ENCODE assay signal across 21 cellular contexts in the genomic region with DNA sequence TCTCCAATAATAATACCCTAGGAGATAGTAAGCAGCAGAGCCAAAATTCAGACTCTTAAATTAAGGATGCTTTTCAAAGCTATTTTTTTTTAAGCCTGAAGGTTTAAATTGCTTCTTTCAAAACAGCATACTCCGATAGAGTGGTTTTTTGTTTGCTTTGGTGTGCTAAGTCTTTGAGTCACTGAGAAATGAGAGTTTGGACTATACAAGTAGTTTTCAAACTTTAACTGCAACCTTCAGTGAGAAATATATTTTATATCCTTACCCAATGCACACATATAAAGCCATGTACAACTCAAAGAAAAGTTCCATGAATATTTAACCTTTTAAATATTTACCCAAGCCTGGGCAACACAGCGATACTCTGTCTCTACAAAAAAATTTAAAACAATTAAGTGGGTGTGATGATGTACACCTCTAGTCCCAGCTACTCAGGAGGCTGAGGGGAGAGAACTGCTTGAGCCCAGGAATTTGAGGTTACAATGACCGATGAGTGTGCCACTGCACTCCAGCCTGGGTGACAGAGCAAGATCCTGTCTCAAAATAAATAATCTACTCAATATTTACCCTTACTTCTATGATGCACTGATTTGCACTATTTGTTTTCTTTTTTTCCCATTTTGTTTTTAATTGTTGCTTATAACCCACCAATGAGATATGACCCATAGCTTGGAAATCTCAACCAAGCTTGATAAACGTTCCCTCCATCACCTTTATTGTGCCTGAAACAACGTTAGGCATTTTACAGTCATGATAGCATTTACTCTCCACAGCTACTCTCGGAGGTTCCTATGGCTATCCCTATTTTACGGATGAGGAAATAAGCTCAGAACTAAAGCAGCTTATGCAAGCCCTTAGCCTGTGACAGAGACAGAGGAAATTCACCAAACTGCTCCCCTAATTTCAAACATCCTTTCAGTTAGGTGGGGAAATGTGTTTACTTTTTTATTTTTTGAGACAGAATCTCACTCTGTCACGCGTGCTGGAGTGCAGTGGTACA. TPM values are rescaled to one million over a fixed set of nuclear protein-coding genes. Genes with fewer than 3 reads are reported as not detected.
DNase-seq lines count a peak whose midpoint lies in the region; ATAC-seq and TF ChIP-seq lines count a peak whose summit lies in the region.
"Had no signal": no experiment of that assay in that cellular context is flagged by ENCODE, and none has a peak within 500 bp of the region (broad histone marks: within the 10 kb centered on the region; RNA-seq: fewer than 3 reads in every experiment).

No MANE protein-coding gene starts in this region.

- H3K27me3 ChIP-seq in breast epithelium (no peaks in the 10 kb centered on the region), esophagus muscularis mucosa (no peaks in the 10 kb centered on the region), uterus (no peaks in the 10 kb centered on the region)
- H3K27me3 ChIP-seq: body of pancreas, tibial nerve had no signal

- 69% methylated on average over 9 of the region's 9 CpGs for WGBS in esophagus muscularis mucosa

- BruUV-seq in MCF 10A (replicated peaks; lab: Mats Ljungman, UMichigan) = no TSS peak

- H3K27ac ChIP-seq in breast epithelium (peak overlapping the region in 1 of 2 donors; percentile 10), esophagus muscularis mucosa (replicated peaks in 1 of 4) (peak overlapping the region; percentile 5 to 68 (median 18)), uterus (peak overlapping the region; percentile 77 to 79)
- H3K27ac ChIP-seq: C4-2B had no signal

- ATAC-seq in HG03520 (IDR thresholded peaks at IDR 0.05; ENCODE audit: unreplicated experiment) = no peak
- no peak for ATAC-seq in HG02759 (IDR thresholded peaks at IDR 0.05; ENCODE audit: unreplicated experiment)
- ATAC-seq in effector memory CD8-positive, alpha-beta T cell (replicated peaks) = no peak
- ATAC-seq: body of pancreas; natural killer cell treated with Interleukin-12 subunit alpha and Interleukin-12 subunit beta and Interleukin-15 and Interleukin-18, amount 100 ng/mL, for 72 hours; stimulated activated memory B cell treated with anti-CD40 and anti-IgM and Interleukin-4, amounts not matched to agents 10 μg/mL and 1 μg/mL and 100 μg/mL, for 72 hours had no signal

- no peaks in the 10 kb centered on the region for H3K9me3 Mint-ChIP-seq in MCF 10A (ENCODE audit: unreplicated experiment)
- H3K9me3 Mint-ChIP-seq in nephron = no peaks in the 10 kb centered on the region
- no peaks in the 10 kb centered on the region for H3K9me3 Mint-ChIP-seq in effector memory CD8-positive, alpha-beta T cell
- H3K9me3 Mint-ChIP-seq: activated B cell treated with CpG ODN at 0.5 μM for 24 hours; activated naive CD8-positive, alpha-beta T cell treated with anti-CD3 and anti-CD28 coated beads for 36 hours; activated T-helper 1 cell treated with anti-CD3 and anti-CD28 coated beads, Interleukin-12 subunit alpha, Interleukin-12 subunit beta, Interleukin-2, Interleukin-4 antibody, amounts not matched to agents 30 ng/mL and 10 ng/mL and 1 ng/mL, durations not matched to agents 14 hours and 24 hours and 36 hours; natural killer cell treated with Interleukin-12 subunit alpha and Interleukin-12 subunit beta and Interleukin-15 and Interleukin-18, amount 100 ng/mL, for 72 hours; T-helper 1 cell treated with Interleukin-12 subunit alpha and Interleukin-12 subunit beta and Interleukin-4 antibody, amounts not matched to agents 30 μg/mL and 1 μg/mL, for 36 hours had no signal

- H3K36me3 Mint-ChIP-seq in MCF 10A (ENCODE audit: insufficient read depth, unreplicated experiment) = peaks cover 68% of the 10 kb centered on the region
- H3K36me3 Mint-ChIP-seq in nephron (ENCODE audit: low read depth) = peaks cover 17% of the 10 kb centered on the region
- H3K36me3 Mint-ChIP-seq in effector memory CD8-positive, alpha-beta T cell (ENCODE audit: insufficient read depth) = peaks cover 5% of the 10 kb centered on the region

- H3K4me3 Mint-ChIP-seq in MCF 10A (ENCODE audit: unreplicated experiment) (no peak overlapping the region), nephron (no peak overlapping the region)
- no peak overlapping the region for H3K4me3 Mint-ChIP-seq in effector memory CD8-positive, alpha-beta T cell
- H3K4me3 Mint-ChIP-seq: activated B cell treated with CpG ODN at 0.5 μM for 24 hours; activated naive CD8-positive, alpha-beta T cell treated with anti-CD3 and anti-CD28 coated beads for 36 hours; activated T-helper 1 cell treated with anti-CD3 and anti-CD28 coated beads, Interleukin-12 subunit alpha, Interleukin-12 subunit beta, Interleukin-2, Interleukin-4 antibody, amounts not matched to agents 30 ng/mL and 10 ng/mL and 1 ng/mL, durations not matched to agents 14 hours and 24 hours and 36 hours; stimulated activated memory B cell treated with anti-CD40 and anti-IgM and Interleukin-4, amounts not matched to agents 10 μg/mL and 1 μg/mL and 100 μg/mL, for 72 hours; T-helper 1 cell treated with Interleukin-12 subunit alpha and Interleukin-12 subunit beta and Interleukin-4 antibody, amounts not matched to agents 30 μg/mL and 1 μg/mL, for 36 hours had no signal

- H3K9me3 ChIP-seq in breast epithelium = no peaks in the 10 kb centered on the region
- no peaks in the 10 kb centered on the region for H3K9me3 ChIP-seq in esophagus muscularis mucosa
- no peaks in the 10 kb centered on the region for H3K9me3 ChIP-seq in uterus
- H3K9me3 ChIP-seq: body of pancreas, tibial nerve had no signal

- DNase-seq in MCF 10A (ENCODE audit: unreplicated experiment) (no peak), breast epithelium (ENCODE audit: low spot score in 2 of 2) (no peak), esophagus muscularis mucosa (ENCODE audit: extremely low spot score) (no peak), uterus (no peak)
- DNase-seq in effector memory CD8-positive, alpha-beta T cell = no peak
- DNase-seq: activated B cell treated with CpG ODN at 0.5 μM for 24 hours; activated naive CD8-positive, alpha-beta T cell treated with anti-CD3 and anti-CD28 coated beads for 36 hours; body of pancreas; DMS53; NCI-H2029; NCI-H510A treated with DMSO at 0.1 percent for 48 hours; stimulated activated CD4-positive, alpha-beta T cell treated with anti-CD3 and anti-CD28 coated beads, Interleukin-12 subunit alpha, Interleukin-12 subunit beta, amount 100 ng/mL, for 4 hours had no signal

- TF ChIP-seq POLR2A in breast epithelium (IDR thresholded peaks at IDR 0.05) (no peak), esophagus muscularis mucosa (IDR thresholded peaks at IDR 0.05; ENCODE audit: low read depth) (no peak), uterus (IDR thresholded peaks at IDR 0.05) (no peak)

- H3K36me3 ChIP-seq in breast epithelium (no peaks in the 10 kb centered on the region), esophagus muscularis mucosa (peaks cover 0 to 6% (median 0%) of the 10 kb centered on the region in 4 donors), uterus (no peaks in the 10 kb centered on the region)
- H3K36me3 ChIP-seq: tibial nerve had no signal

- H3K27ac Mint-ChIP-seq in MCF 10A (ENCODE audit: low read depth, unreplicated experiment) (peak overlapping the region; percentile 48), nephron (peak overlapping the region; percentile 76 to 87 (median 79))
- peak overlapping the region in 1 of 2 donors; percentile 52 for H3K27ac Mint-ChIP-seq in effector memory CD8-positive, alpha-beta T cell
- H3K27ac Mint-ChIP-seq: activated B cell treated with CpG ODN at 0.5 μM for 24 hours; activated naive CD8-positive, alpha-beta T cell treated with anti-CD3 and anti-CD28 coated beads for 36 hours; activated T-helper 1 cell treated with anti-CD3 and anti-CD28 coated beads, Interleukin-12 subunit alpha, Interleukin-12 subunit beta, Interleukin-2, Interleukin-4 antibody, amounts not matched to agents 30 ng/mL and 10 ng/mL and 1 ng/mL, durations not matched to agents 14 hours and 24 hours and 36 hours; stimulated activated memory B cell treated with anti-CD40 and anti-IgM and Interleukin-4, amounts not matched to agents 10 μg/mL and 1 μg/mL and 100 μg/mL, for 72 hours had no signal

- CTCF ChIA-PET in MCF 10A (lab: Yijun Ruan, JAX) = interaction anchor here (0.5 to 2.3 kb wide), 4 partner anchors 19 to 420 kb away, joined by 3 to 6 read pairs (median 4); partner anchors contain the start of genes DCUN1D3 and LYRM1

- H3K4me3 ChIP-seq in breast epithelium = no peak overlapping the region
- H3K4me3 ChIP-seq in esophagus muscularis mucosa = no peak overlapping the region
- no peak overlapping the region for H3K4me3 ChIP-seq in uterus
- H3K4me3 ChIP-seq: body of pancreas, tibial nerve had no signal

- no peaks in the 10 kb centered on the region for H3K27me3 Mint-ChIP-seq in MCF 10A (ENCODE audit: insufficient read depth, unreplicated experiment)
- no peaks in the 10 kb centered on the region for H3K27me3 Mint-ChIP-seq in nephron (ENCODE audit: low read depth)
- no peaks in the 10 kb centered on the region for H3K27me3 Mint-ChIP-seq in effector memory CD8-positive, alpha-beta T cell
- H3K27me3 Mint-ChIP-seq: activated B cell treated with CpG ODN at 0.5 μM for 24 hours; activated naive CD8-positive, alpha-beta T cell treated with anti-CD3 and anti-CD28 coated beads for 36 hours; natural killer cell treated with Interleukin-12 subunit alpha and Interleukin-12 subunit beta and Interleukin-15 and Interleukin-18, amount 100 ng/mL, for 72 hours; stimulated activated memory B cell treated with anti-CD40 and anti-IgM and Interleukin-4, amounts not matched to agents 10 μg/mL and 1 μg/mL and 100 μg/mL, for 72 hours had no signal

- H3K4me1 ChIP-seq in breast epithelium = peaks cover 0 to 16% of the 10 kb centered on the region in 2 donors
- H3K4me1 ChIP-seq in esophagus muscularis mucosa = peaks cover 43 to 80% (median 64%) of the 10 kb centered on the region in 4 donors
- H3K4me1 ChIP-seq in uterus = peaks cover 6 to 16% of the 10 kb centered on the region in 2 donors

- intact Hi-C loops in MCF 10A (cut with micrococcal nuclease) = no loop called here
- intact Hi-C loops in breast epithelium (cut with DNase I; ENCODE audit: low total_unique reads) = no loop called here
- intact Hi-C loops in esophagus muscularis mucosa (cut with DNase I) = no loop called here
- intact Hi-C loops in uterus (cut with DNase I; ENCODE audit: low total_unique reads) = no loop called here

- TF ChIP-seq CTCF in MCF 10A (IDR thresholded peaks at IDR 0.05; ENCODE audit: unreplicated experiment) (no peak), breast epithelium (IDR thresholded peaks at IDR 0.05) (no peak), esophagus muscularis mucosa (IDR thresholded peaks at IDR 0.05) (no peak), nephron (IDR thresholded peaks at IDR 0.05; ENCODE audit: unreplicated experiment in 3 of 3) (no peak), uterus (IDR thresholded peaks at IDR 0.05) (no peak)

- no peak for TF ChIP-seq EP300 in esophagus muscularis mucosa (IDR thresholded peaks at IDR 0.05)

- peaks cover 43% of the 10 kb centered on the region for H3K4me1 Mint-ChIP-seq in MCF 10A (ENCODE audit: insufficient read depth, unreplicated experiment)
- H3K4me1 Mint-ChIP-seq in nephron = peaks cover 20% of the 10 kb centered on the region
- H3K4me1 Mint-ChIP-seq in effector memory CD8-positive, alpha-beta T cell (ENCODE audit: low read depth in 2 of 2) = peaks cover 11 to 24% of the 10 kb centered on the region in 2 donors

- POLR2A ChIA-PET in MCF 10A (lab: Yijun Ruan, JAX) = interaction anchor here (0.7 to 2.0 kb wide), 5 partner anchors 15 to 30 kb away, joined by 4 to 8 read pairs (median 5); partner anchors contain the start of gene DCUN1D3

RNA-seq across cellular contexts. Expression of gene DCUN1D3, which starts 19.0 kb away (rescaled TPM):
- total RNA-seq in MCF 10A (2022) (31.0 and 31.7 TPM in 2 replicates), breast epithelium (10 to 100 TPM; 22.7 to 43.8 (median 26.2) TPM), esophagus muscularis mucosa (10 to 100 TPM; 18.3 to 37.4 (median 27.8) TPM), uterus (10 to 100 TPM; 14.7 to 38.0 (median 21.5) TPM)

RNA-seq across cellular contexts. Expression of gene LYRM1, which starts 19.4 kb away (rescaled TPM):
- total RNA-seq in MCF 10A (2022) (67.3 and 92.8 TPM in 2 replicates), breast epithelium (10 to 100 TPM; 42.6 to 54.6 (median 50.9) TPM), esophagus muscularis mucosa (10 to 100 TPM; 38.9 to 69.2 (median 46.4) TPM), uterus (100 to 1,000 TPM in 1 of 4 donors, 10 to 100 TPM in 3; 40.0 to 201 (median 51.0) TPM)
